Comparison of ENCODE assay signal across 1 cellular context in genomic region chr7:55109384-55110167, GRCh38.
TF ChIP-seq lines count a peak whose summit lies in the region.

No MANE protein-coding gene starts in this region.

TF ChIP-seq in SK-N-SH, 30 proteins besides CTCF, POLR2A, EP300 and RAD21 (continued from another document):
- TF ChIP-seq, protein P1, sequence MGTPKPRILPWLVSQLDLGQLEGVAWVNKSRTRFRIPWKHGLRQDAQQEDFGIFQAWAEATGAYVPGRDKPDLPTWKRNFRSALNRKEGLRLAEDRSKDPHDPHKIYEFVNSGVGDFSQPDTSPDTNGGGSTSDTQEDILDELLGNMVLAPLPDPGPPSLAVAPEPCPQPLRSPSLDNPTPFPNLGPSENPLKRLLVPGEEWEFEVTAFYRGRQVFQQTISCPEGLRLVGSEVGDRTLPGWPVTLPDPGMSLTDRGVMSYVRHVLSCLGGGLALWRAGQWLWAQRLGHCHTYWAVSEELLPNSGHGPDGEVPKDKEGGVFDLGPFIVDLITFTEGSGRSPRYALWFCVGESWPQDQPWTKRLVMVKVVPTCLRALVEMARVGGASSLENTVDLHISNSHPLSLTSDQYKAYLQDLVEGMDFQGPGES (IDR thresholded peaks at IDR 0.05; ENCODE audit: low read depth, low read length): no peak
- TF ChIP-seq TEAD4 (IDR thresholded peaks at IDR 0.05; ENCODE audit: borderline replicate concordance, insufficient read depth): no peak
- TF ChIP-seq NFIC (IDR thresholded peaks at IDR 0.05; ENCODE audit: borderline replicate concordance): peak; percentile 19; the same call in 1 of the 2 replicates
- no peak for TF ChIP-seq YY1 (IDR thresholded peaks at IDR 0.05; ENCODE audit: low read depth)
- 0 out of 2 replicates have a peak, but pooled peaks have one; percentile 14 for TF ChIP-seq RXRA (IDR thresholded peaks at IDR 0.05; ENCODE audit: borderline replicate concordance, low read depth)
- TF ChIP-seq TAF1 (IDR thresholded peaks at IDR 0.05; ENCODE audit: borderline replicate concordance, low read depth, low read length): 0 out of 2 replicates have a peak, but pooled peaks have one; percentile 16
- no peak for TF ChIP-seq EZH2phosphoT487 (IDR thresholded peaks at IDR 0.05; ENCODE audit: borderline replicate concordance, low read depth)
- TF ChIP-seq RCOR1 (IDR thresholded peaks at IDR 0.05; ENCODE audit: low read length): no peak
- no peak for TF ChIP-seq FOXJ3 (CRISPR knock-in tag; IDR thresholded peaks at IDR 0.05)
- no peak for TF ChIP-seq SMC3 (IDR thresholded peaks at IDR 0.05; ENCODE audit: low read depth, low read length)
- peak; percentile 50; the same call in 1 of the 2 replicates for TF ChIP-seq POLR2AphosphoS5 (IDR thresholded peaks at IDR 0.05; ENCODE audit: low read depth, low read length)
- no peak for TF ChIP-seq CHD2 (IDR thresholded peaks at IDR 0.05; ENCODE audit: low read length, partially characterized antibody)
- TF ChIP-seq, protein P2, sequence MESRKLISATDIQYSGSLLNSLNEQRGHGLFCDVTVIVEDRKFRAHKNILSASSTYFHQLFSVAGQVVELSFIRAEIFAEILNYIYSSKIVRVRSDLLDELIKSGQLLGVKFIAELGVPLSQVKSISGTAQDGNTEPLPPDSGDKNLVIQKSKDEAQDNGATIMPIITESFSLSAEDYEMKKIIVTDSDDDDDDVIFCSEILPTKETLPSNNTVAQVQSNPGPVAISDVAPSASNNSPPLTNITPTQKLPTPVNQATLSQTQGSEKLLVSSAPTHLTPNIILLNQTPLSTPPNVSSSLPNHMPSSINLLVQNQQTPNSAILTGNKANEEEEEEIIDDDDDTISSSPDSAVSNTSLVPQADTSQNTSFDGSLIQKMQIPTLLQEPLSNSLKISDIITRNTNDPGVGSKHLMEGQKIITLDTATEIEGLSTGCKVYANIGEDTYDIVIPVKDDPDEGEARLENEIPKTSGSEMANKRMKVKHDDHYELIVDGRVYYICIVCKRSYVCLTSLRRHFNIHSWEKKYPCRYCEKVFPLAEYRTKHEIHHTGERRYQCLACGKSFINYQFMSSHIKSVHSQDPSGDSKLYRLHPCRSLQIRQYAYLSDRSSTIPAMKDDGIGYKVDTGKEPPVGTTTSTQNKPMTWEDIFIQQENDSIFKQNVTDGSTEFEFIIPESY (IDR thresholded peaks at IDR 0.05; ENCODE audit: borderline replicate concordance, low read depth): no peak
- peak; percentile 55; the same call in 1 of the 2 replicates for TF ChIP-seq MEF2A (IDR thresholded peaks at IDR 0.05; ENCODE audit: borderline replicate concordance, low read depth)
- TF ChIP-seq, protein P3, sequence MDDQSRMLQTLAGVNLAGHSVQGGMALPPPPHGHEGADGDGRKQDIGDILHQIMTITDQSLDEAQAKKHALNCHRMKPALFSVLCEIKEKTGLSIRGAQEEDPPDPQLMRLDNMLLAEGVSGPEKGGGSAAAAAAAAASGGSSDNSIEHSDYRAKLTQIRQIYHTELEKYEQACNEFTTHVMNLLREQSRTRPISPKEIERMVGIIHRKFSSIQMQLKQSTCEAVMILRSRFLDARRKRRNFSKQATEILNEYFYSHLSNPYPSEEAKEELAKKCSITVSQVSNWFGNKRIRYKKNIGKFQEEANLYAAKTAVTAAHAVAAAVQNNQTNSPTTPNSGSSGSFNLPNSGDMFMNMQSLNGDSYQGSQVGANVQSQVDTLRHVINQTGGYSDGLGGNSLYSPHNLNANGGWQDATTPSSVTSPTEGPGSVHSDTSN (IDR thresholded peaks at IDR 0.05): peak; percentile 73
- TF ChIP-seq, protein P4, sequence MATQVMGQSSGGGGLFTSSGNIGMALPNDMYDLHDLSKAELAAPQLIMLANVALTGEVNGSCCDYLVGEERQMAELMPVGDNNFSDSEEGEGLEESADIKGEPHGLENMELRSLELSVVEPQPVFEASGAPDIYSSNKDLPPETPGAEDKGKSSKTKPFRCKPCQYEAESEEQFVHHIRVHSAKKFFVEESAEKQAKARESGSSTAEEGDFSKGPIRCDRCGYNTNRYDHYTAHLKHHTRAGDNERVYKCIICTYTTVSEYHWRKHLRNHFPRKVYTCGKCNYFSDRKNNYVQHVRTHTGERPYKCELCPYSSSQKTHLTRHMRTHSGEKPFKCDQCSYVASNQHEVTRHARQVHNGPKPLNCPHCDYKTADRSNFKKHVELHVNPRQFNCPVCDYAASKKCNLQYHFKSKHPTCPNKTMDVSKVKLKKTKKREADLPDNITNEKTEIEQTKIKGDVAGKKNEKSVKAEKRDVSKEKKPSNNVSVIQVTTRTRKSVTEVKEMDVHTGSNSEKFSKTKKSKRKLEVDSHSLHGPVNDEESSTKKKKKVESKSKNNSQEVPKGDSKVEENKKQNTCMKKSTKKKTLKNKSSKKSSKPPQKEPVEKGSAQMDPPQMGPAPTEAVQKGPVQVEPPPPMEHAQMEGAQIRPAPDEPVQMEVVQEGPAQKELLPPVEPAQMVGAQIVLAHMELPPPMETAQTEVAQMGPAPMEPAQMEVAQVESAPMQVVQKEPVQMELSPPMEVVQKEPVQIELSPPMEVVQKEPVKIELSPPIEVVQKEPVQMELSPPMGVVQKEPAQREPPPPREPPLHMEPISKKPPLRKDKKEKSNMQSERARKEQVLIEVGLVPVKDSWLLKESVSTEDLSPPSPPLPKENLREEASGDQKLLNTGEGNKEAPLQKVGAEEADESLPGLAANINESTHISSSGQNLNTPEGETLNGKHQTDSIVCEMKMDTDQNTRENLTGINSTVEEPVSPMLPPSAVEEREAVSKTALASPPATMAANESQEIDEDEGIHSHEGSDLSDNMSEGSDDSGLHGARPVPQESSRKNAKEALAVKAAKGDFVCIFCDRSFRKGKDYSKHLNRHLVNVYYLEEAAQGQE (IDR thresholded peaks at IDR 0.05; ENCODE audit: low read depth, low read length): 0 out of 2 replicates have a peak, but pooled peaks have one; percentile 30
- TF ChIP-seq MAX (IDR thresholded peaks at IDR 0.05; ENCODE audit: low read depth): peak; percentile 64
- no peak for TF ChIP-seq FOXM1 (IDR thresholded peaks at IDR 0.05; ENCODE audit: low read depth)
- 0 out of 2 replicates have a peak, but pooled peaks have one; percentile 37 for TF ChIP-seq SIN3A (IDR thresholded peaks at IDR 0.05; ENCODE audit: borderline replicate concordance, low read depth, low read length)
- TF ChIP-seq MXI1 (IDR thresholded peaks at IDR 0.05; ENCODE audit: low read depth, low read length): no peak
